ENCODE assay signal across 8 cellular contexts in the genomic region with DNA sequence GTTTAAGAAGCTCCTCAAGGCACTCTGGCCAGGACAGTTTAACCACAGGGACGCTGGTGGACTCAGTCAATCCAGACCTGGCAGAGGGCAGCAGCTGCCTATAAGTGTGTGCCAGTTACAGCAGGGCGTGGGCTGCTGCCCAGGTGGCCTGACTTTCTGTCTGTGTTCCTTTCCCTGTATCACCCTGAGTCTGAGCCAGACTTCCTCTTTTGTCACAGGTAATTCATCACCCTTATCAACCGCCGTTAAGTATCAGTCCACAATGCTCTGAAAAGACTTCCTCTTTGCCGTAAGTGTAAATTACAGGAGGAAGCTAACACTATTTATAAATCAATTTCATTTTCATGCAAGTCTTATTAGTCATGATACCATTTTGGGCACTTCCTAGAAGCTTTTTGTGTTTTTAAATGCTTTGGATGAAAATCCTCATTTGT. TPM values are rescaled to one million over a fixed set of nuclear protein-coding genes. Genes with fewer than 3 reads are reported as not detected.
DNase-seq lines count a peak whose midpoint lies in the region; ATAC-seq and TF ChIP-seq lines count a peak whose summit lies in the region.

No MANE protein-coding gene starts in this region.

- H3K4me1 ChIP-seq in mesendoderm (ENCODE audit: control insufficient read depth, low read depth, low read length) = peaks cover 15% of the 10 kb centered on the region

- H3K18ac ChIP-seq in mesendoderm (ENCODE audit: low read length) = peak overlapping the region; percentile 20

- H3K9ac ChIP-seq in mesendoderm (ENCODE audit: low read length) = no peak overlapping the region

- H3K4me1 Mint-ChIP-seq in activated naive CD8-positive, alpha-beta T cell treated with anti-CD3 and anti-CD28 coated beads for 36 hours = peaks cover 89% of the 10 kb centered on the region
- peaks cover 32% of the 10 kb centered on the region for H3K4me1 Mint-ChIP-seq in chondrocyte (ENCODE audit: low read depth)

- H2AK5ac ChIP-seq in mesendoderm (ENCODE audit: low read length) = no peak overlapping the region

- H3K27me3 Mint-ChIP-seq in activated naive CD8-positive, alpha-beta T cell treated with anti-CD3 and anti-CD28 coated beads for 36 hours = no peaks in the 10 kb centered on the region
- no peaks in the 10 kb centered on the region for H3K27me3 Mint-ChIP-seq in chondrocyte (ENCODE audit: low read depth)

- H3K36me3 Mint-ChIP-seq in activated naive CD8-positive, alpha-beta T cell treated with anti-CD3 and anti-CD28 coated beads for 36 hours = peaks cover 11% of the 10 kb centered on the region
- peaks cover 1% of the 10 kb centered on the region for H3K36me3 Mint-ChIP-seq in chondrocyte (ENCODE audit: low read depth)

- H4K5ac ChIP-seq in mesendoderm (ENCODE audit: low read length) = no peak overlapping the region

- TF ChIP-seq CTCF in chondrocyte (IDR thresholded peaks at IDR 0.05) = no peak

- H3K79me1 ChIP-seq in mesendoderm (ENCODE audit: low read length) = peaks cover 6% of the 10 kb centered on the region

- H4K8ac ChIP-seq in mesendoderm (ENCODE audit: low read depth, low read length) = peak overlapping the region; percentile 77

- H3K4me3 Mint-ChIP-seq in activated naive CD8-positive, alpha-beta T cell treated with anti-CD3 and anti-CD28 coated beads for 36 hours = peak overlapping the region; percentile 76
- no peak overlapping the region for H3K4me3 Mint-ChIP-seq in chondrocyte (ENCODE audit: unreplicated experiment)

- WGBS in mesendoderm (ENCODE audit: extremely low coverage, insufficient coverage, low lambda C conversion rate) = no CpG with 5 or more reads among the region's 5 CpGs

- peak; percentile 77 for DNase-seq in COR-L47 (lab: John Stamatoyannopoulos, UW)
- DNase-seq in GM19240 (ENCODE audit: insufficient read length, low spot score) = peak; percentile 54
- DNase-seq in NCI-H69 (lab: John Stamatoyannopoulos, UW) = peak; percentile 90
- DNase-seq in activated naive CD8-positive, alpha-beta T cell treated with anti-CD3 and anti-CD28 coated beads for 36 hours = peak; percentile 46
- DNase-seq in mesendoderm = peak; percentile 47
- DNase-seq in stimulated activated CD4-positive, alpha-beta T cell treated with anti-CD3 and anti-CD28 coated beads, Interleukin-15, amount 100 ng/mL, for 24 hours = no peak
- DNase-seq in chondrocyte (ENCODE audit: low spot score) = no peak

- H3K56ac ChIP-seq in mesendoderm (ENCODE audit: low read length) = no peak overlapping the region

- H3K4me2 ChIP-seq in mesendoderm (ENCODE audit: low read length) = no peak overlapping the region

- no peak overlapping the region for H3K23ac ChIP-seq in mesendoderm (ENCODE audit: low read length)

- no peak overlapping the region for H3K4ac ChIP-seq in mesendoderm (ENCODE audit: low read depth, low read length)

- peak; percentile 85 for ATAC-seq in HG03175 (IDR thresholded peaks at IDR 0.05; ENCODE audit: unreplicated experiment)

- H2BK15ac ChIP-seq in mesendoderm (replicated peaks; ENCODE audit: low read depth) = no peak overlapping the region

- no peaks in the 10 kb centered on the region for H3K36me3 ChIP-seq in mesendoderm (ENCODE audit: control insufficient read depth, insufficient read depth, low read length)

- H3K27me3 ChIP-seq in mesendoderm (ENCODE audit: insufficient read depth, low read length, poor library complexity) = no peaks in the 10 kb centered on the region

- no peak overlapping the region for H2BK5ac ChIP-seq in mesendoderm (ENCODE audit: low read length)

- no peaks in the 10 kb centered on the region for H3K9me3 Mint-ChIP-seq in activated naive CD8-positive, alpha-beta T cell treated with anti-CD3 and anti-CD28 coated beads for 36 hours
- no peaks in the 10 kb centered on the region for H3K9me3 Mint-ChIP-seq in chondrocyte (ENCODE audit: low read depth)

- H2BK120ac ChIP-seq in mesendoderm (ENCODE audit: low read depth, low read length) = no peak overlapping the region

- peaks cover 2% of the 10 kb centered on the region for H3K79me2 ChIP-seq in mesendoderm (ENCODE audit: control insufficient read depth, insufficient read depth, low read length)

- no peak overlapping the region for H3K4me3 ChIP-seq in mesendoderm (ENCODE audit: low read length)

- H3K27ac Mint-ChIP-seq in activated naive CD8-positive, alpha-beta T cell treated with anti-CD3 and anti-CD28 coated beads for 36 hours = peak overlapping the region; percentile 97
- H3K27ac Mint-ChIP-seq in chondrocyte (ENCODE audit: unreplicated experiment) = no peak overlapping the region

- H3K27ac ChIP-seq in mesendoderm (ENCODE audit: low read depth, low read length) = peak overlapping the region; percentile 75

RNA-seq across cellular contexts. Expression of gene LPIN1, which starts 7.0 kb away (rescaled TPM):
- total RNA-seq in activated naive CD8-positive, alpha-beta T cell treated with anti-CD3 and anti-CD28 coated beads for 36 hours = 10 to 100 TPM; 24.1 to 25.2 TPM
- 1.9 TPM for polyA plus RNA-seq in mesendoderm (2013, experiment 1 of 2)
- polyA plus RNA-seq in mesendoderm (2013, experiment 2 of 2) = 1.8 TPM
- total RNA-seq in chondrocyte = 16.2 to 20.5 TPM (median 17.5 TPM) in 3 replicates

Comparison
In these comparisons a context has a peak if more than half of its experiments do, and no peak if none do; other contexts are left out.
1. DNase-seq: peak in COR-L47 (single experiment), GM19240 (single experiment), NCI-H69 (single experiment), activated naive CD8-positive, alpha-beta T cell treated with anti-CD3 and anti-CD28 coated beads for 36 hours (single experiment) and mesendoderm (single experiment); none in stimulated activated CD4-positive, alpha-beta T cell treated with anti-CD3 and anti-CD28 coated beads, Interleukin-15, amount 100 ng/mL, for 24 hours (single experiment) and chondrocyte (single experiment).